ENCODE assay signal across 3 cellular contexts in the genomic region with DNA sequence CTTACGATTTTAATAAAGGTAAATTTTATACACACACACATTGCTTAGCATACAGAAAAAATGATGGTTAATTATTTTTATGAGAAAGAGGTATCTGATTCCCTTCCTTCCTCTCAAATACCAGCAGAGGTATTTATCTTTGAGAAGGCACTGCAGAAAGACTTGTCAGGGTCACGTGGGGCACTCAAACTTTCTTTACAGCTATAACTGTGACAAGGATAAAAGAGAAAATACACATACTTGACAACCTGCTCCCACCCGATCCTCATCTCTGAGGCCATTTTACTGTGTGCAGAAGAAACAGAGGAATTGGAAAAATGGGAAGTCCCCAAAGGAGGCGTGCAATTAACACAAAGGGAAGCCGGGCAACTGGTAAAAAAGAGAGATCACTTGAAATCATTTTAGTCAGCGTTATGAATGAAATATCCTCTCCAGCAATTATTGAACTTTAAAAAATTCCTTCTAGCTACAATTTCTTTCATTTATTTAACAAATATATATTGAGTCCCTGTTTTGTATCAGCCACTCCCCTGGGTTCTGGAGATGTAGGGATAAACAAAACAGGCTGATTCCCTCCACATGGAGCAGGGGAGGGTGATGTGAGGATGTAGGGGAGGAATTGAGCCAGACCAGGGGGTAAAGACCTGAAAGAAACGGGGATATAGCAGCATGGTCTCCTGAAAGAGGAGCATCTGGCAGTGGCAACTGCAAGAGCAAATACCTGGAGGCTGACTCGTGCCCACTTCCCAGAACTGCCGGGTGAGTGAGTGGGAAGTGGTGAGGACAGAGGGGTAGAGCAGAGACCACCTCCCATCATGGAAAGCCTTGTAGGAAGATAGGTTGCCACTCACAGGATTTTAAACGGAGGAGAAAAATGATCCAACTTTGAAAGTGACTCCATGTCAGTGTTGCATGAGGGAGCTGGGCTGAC.
A peak's percentile ranks its signal among the peaks of the same experiment; 100 is the strongest.
TF ChIP-seq lines count a peak whose summit lies in the region.

No MANE protein-coding gene starts in this region.

TF ChIP-seq in SK-N-SH, 30 proteins besides CTCF, POLR2A, EP300 and RAD21:
- TF ChIP-seq FOXM1 (IDR thresholded peaks at IDR 0.05; ENCODE audit: low read depth) (no peak), EZH2phosphoT487 (IDR thresholded peaks at IDR 0.05; ENCODE audit: borderline replicate concordance, low read depth) (no peak), GATA2 (CRISPR knock-in tag; IDR thresholded peaks at IDR 0.05) (peak; percentile 59)

TF ChIP-seq in SK-N-SH treated with all-trans-retinoic acid at 6 μM for 48 hours, 23 proteins besides CTCF, POLR2A, EP300 and RAD21:
- TF ChIP-seq GLIS3 (CRISPR knock-in tag; IDR thresholded peaks at IDR 0.05) = no peak
- TF ChIP-seq CSDC2 (CRISPR knock-in tag; IDR thresholded peaks at IDR 0.05) = no peak
- TF ChIP-seq OSR1 (CRISPR knock-in tag; IDR thresholded peaks at IDR 0.05) = no peak
- no peak for TF ChIP-seq ZNF565 (CRISPR knock-in tag; conservative IDR thresholded peaks at IDR 0.05; ENCODE audit: low read depth)
- no peak for TF ChIP-seq ZNF70 (CRISPR knock-in tag; IDR thresholded peaks at IDR 0.05)

TF ChIP-seq in H1, 55 proteins besides CTCF, POLR2A, EP300 and RAD21:
- TF ChIP-seq ASH2L (IDR thresholded peaks at IDR 0.05; ENCODE audit: low read length) (no peak), JUN (IDR thresholded peaks at IDR 0.05; ENCODE audit: low read depth, low read length) (no peak), JUND (IDR thresholded peaks at IDR 0.05; ENCODE audit: low read length) (no peak), HDAC6 (IDR thresholded peaks at IDR 0.05; ENCODE audit: low read depth, low read length) (no peak), RBBP5 (IDR thresholded peaks at IDR 0.05; ENCODE audit: borderline replicate concordance, low read depth, low read length) (no peak), TEAD4 (IDR thresholded peaks at IDR 0.05; ENCODE audit: low read depth, low read length) (no peak), GTF2F1 (IDR thresholded peaks at IDR 0.05; ENCODE audit: borderline replicate concordance, low read depth, low read length) (no peak), SIX5 (IDR thresholded peaks at IDR 0.05; ENCODE audit: low read depth, low read length) (no peak), EZH2 (IDR thresholded peaks at IDR 0.05; ENCODE audit: low read depth, low read length, severe bottlenecking) (no peak), KDM4A (IDR thresholded peaks at IDR 0.05; ENCODE audit: low read depth, low read length, severe bottlenecking) (no peak), CBX5 (IDR thresholded peaks at IDR 0.05; ENCODE audit: low read depth, low read length) (no peak), SUZ12 (IDR thresholded peaks at IDR 0.05; ENCODE audit: low read length) (no peak), TAF7 (optimal IDR thresholded peaks at IDR 0.05; ENCODE audit: borderline replicate concordance, low read depth, low read length) (no peak), MAFK (IDR thresholded peaks at IDR 0.05; ENCODE audit: low read depth, low read length) (no peak), RXRA (IDR thresholded peaks at IDR 0.05; ENCODE audit: insufficient read depth, low read depth, low read length) (no peak), SP2 (IDR thresholded peaks at IDR 0.05; ENCODE audit: low read length) (no peak), CEBPB (IDR thresholded peaks at IDR 0.05; ENCODE audit: low read depth, low read length) (no peak), SP4 (IDR thresholded peaks at IDR 0.05; ENCODE audit: low read length) (no peak), SRF (IDR thresholded peaks at IDR 0.05; ENCODE audit: low read depth, low read length) (no peak)
